ENCODE assay signal across 24 cellular contexts in the genomic region with DNA sequence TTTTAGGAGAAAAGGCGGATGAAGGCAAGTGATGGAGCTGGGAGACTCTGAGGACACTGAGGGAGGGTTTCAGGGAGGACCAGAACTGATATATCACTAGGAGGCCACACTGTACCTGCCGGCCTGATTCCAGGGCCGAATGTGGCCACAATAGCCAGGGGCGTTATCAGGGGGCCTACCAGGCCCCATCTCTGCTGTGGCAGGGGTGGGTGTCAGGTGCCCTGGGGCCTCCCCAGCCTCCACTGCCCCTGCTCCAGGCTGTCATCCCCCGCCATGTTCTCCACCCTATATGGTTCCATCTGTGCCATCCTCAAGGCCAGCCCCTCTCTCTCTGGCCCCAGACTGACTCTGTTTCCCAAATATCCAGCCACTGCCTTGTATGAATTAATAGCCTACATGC.
DNase-seq lines count a peak whose midpoint lies in the region; ATAC-seq and TF ChIP-seq lines count a peak whose summit lies in the region.
"Had no signal": no experiment of that assay in that cellular context is flagged by ENCODE, and none has a peak within 500 bp of the region (broad histone marks: within the 10 kb centered on the region; RNA-seq: fewer than 3 reads in every experiment).

No MANE protein-coding gene starts in this region.

- DNase-seq in SK-N-SH (peak; percentile 4), dorsolateral prefrontal cortex (peak in 1 of 10 donors; percentile 30), posterior vena cava (ENCODE audit: low spot score) (peak; percentile 38), upper lobe of right lung (peak; percentile 38), kidney glomerular epithelial cell (lab: John Stamatoyannopoulos, UW) (no peak), GM10248 (ENCODE audit: extremely low spot score) (no peak), SW 1271 (lab: John Stamatoyannopoulos, UW) (no peak)
- DNase-seq: BE2C, Calu3, DMS79 treated with DMSO at 0.1 percent for 48 hours, GF-D8, NCI-H1092, NCI-H1417 treated with DMSO at 0.1 percent for 48 hours, NCI-H187, NCI-H2081 treated with DMSO at 0.1 percent for 48 hours, NCI-H2171, NCI-H226, NCI-H510A, NCI-H69, RPMI8226, SHP77 treated with DMSO at 0.1 percent for 48 hours had no signal

- TF ChIP-seq CTCF in SK-N-SH (IDR thresholded peaks at IDR 0.05) (no peak), dorsolateral prefrontal cortex (IDR thresholded peaks at IDR 0.05 in 54 of 56, conservative IDR thresholded peaks at IDR 0.05 in 2 of 56; ENCODE audit: low read depth in 1 of 56, partially characterized antibody in 56 of 56) (no peak), upper lobe of right lung (IDR thresholded peaks at IDR 0.05) (no peak), GM10248 (IDR thresholded peaks at IDR 0.05; ENCODE audit: control extremely low read depth, extremely low read depth, low read depth, missing control alignments) (no peak)

- H3K9me3 ChIP-seq in SK-N-SH (no peaks in the 10 kb centered on the region), upper lobe of right lung (no peaks in the 10 kb centered on the region)

- no peaks in the 10 kb centered on the region for H3F3A ChIP-seq in SK-N-SH (replicated peaks; ENCODE audit: insufficient read depth)

- H3K27me3 ChIP-seq in SK-N-SH (ENCODE audit: insufficient read depth) (peaks cover 19% of the 10 kb centered on the region; the same call in 1 of the 2 replicates), dorsolateral prefrontal cortex (no peaks in the 10 kb centered on the region), upper lobe of right lung (peaks cover 9% of the 10 kb centered on the region)

- H4K20me1 ChIP-seq in SK-N-SH (ENCODE audit: insufficient read depth), result no peaks in the 10 kb centered on the region

- H3K4me1 ChIP-seq in SK-N-SH (ENCODE audit: control insufficient read depth in 1 of 2, insufficient read depth in 2 of 2, low read depth in 1 of 2, low read length in 1 of 2) (no peaks in the 10 kb centered on the region), upper lobe of right lung (no peaks in the 10 kb centered on the region)
- H3K4me1 ChIP-seq: BE2C had no signal

- H3K27ac ChIP-seq in SK-N-SH (ENCODE audit: low read depth in 2 of 2, low read length in 1 of 2), result no peak overlapping the region
- H3K27ac ChIP-seq in dorsolateral prefrontal cortex, result peak overlapping the region in 48 of 59 donors; percentile 3 to 91 (median 71)
- no peak overlapping the region for H3K27ac ChIP-seq in upper lobe of right lung
- H3K27ac ChIP-seq: 22Rv1, HL-60 had no signal

- no peak overlapping the region for H3K9ac ChIP-seq in SK-N-SH

- WGBS in SK-N-SH (ENCODE audit: low lambda C conversion rate), result 27% methylated on average over 2 of the region's 5 CpGs

- no peak overlapping the region for H2AFZ ChIP-seq in SK-N-SH (ENCODE audit: low read depth)

- no peaks in the 10 kb centered on the region for H3K9me2 ChIP-seq in SK-N-SH

- H3K4me2 ChIP-seq in SK-N-SH, result no peak overlapping the region

- no peak for ATAC-seq in SK-N-SH treated with all-trans-retinoic acid at 6 μM for 48 hours
- no peak for ATAC-seq in upper lobe of right lung

- H3K79me2 ChIP-seq in SK-N-SH (ENCODE audit: insufficient read depth), result no peaks in the 10 kb centered on the region

- TF ChIP-seq EP300 in SK-N-SH (IDR thresholded peaks at IDR 0.05; ENCODE audit: borderline replicate concordance in 1 of 2, low read depth in 1 of 2, low read length in 1 of 2), result no peak

- CTCF ChIA-PET in SK-N-SH (lab: Yijun Ruan, JAX) (no interaction called here), GM10248 (lab: Yijun Ruan, JAX) (no interaction called here)

- no peak for TF ChIP-seq RAD21 in SK-N-SH (IDR thresholded peaks at IDR 0.05; ENCODE audit: low read length)

- no peaks in the 10 kb centered on the region for H3K36me3 ChIP-seq in SK-N-SH (replicated peaks in 1 of 2; ENCODE audit: control insufficient read depth in 1 of 2, insufficient read depth in 2 of 2, low read length in 1 of 2)
- no peaks in the 10 kb centered on the region for H3K36me3 ChIP-seq in upper lobe of right lung
- H3K36me3 ChIP-seq: BE2C had no signal

- no peak overlapping the region for H3K4me3 ChIP-seq in SK-N-SH (ENCODE audit: low read depth in 2 of 2, low read length in 1 of 2)
- peak overlapping the region in 1 of 59 donors; percentile 12 for H3K4me3 ChIP-seq in dorsolateral prefrontal cortex
- H3K4me3 ChIP-seq in upper lobe of right lung, result no peak overlapping the region

- POLR2A ChIA-PET in SK-N-SH (lab: Yijun Ruan, JAX), result no interaction called here
- POLR2A ChIA-PET in GM10248 (lab: Yijun Ruan, JAX), result no interaction called here

- intact Hi-C loops in dorsolateral prefrontal cortex (cut with DNase I), result no loop called here
- intact Hi-C loops in posterior vena cava (cut with DNase I), result no loop called here
- intact Hi-C loops in upper lobe of right lung (cut with DNase I), result no loop called here

TF ChIP-seq in SK-N-SH, 30 proteins besides CTCF, POLR2A, EP300 and RAD21:
- TF ChIP-seq FOSL2 (IDR thresholded peaks at IDR 0.05; ENCODE audit: borderline replicate concordance, low read depth) (no peak), RXRA (IDR thresholded peaks at IDR 0.05; ENCODE audit: borderline replicate concordance, low read depth) (no peak), FOXJ3 (CRISPR knock-in tag; IDR thresholded peaks at IDR 0.05) (no peak), RCOR1 (IDR thresholded peaks at IDR 0.05; ENCODE audit: low read length) (no peak), TEAD4 (IDR thresholded peaks at IDR 0.05; ENCODE audit: borderline replicate concordance, insufficient read depth) (no peak), NRF1 (IDR thresholded peaks at IDR 0.05; ENCODE audit: low read depth, low read length) (no peak), POLR2AphosphoS5 (IDR thresholded peaks at IDR 0.05; ENCODE audit: low read depth, low read length) (no peak), SIN3A (IDR thresholded peaks at IDR 0.05; ENCODE audit: borderline replicate concordance, low read depth, low read length) (no peak), NFIC (IDR thresholded peaks at IDR 0.05; ENCODE audit: borderline replicate concordance) (no peak), SMC3 (IDR thresholded peaks at IDR 0.05; ENCODE audit: low read depth, low read length) (no peak), TAF1 (IDR thresholded peaks at IDR 0.05; ENCODE audit: borderline replicate concordance, low read depth, low read length) (no peak), JUND (IDR thresholded peaks at IDR 0.05) (no peak)
- TF ChIP-seq, protein P1, sequence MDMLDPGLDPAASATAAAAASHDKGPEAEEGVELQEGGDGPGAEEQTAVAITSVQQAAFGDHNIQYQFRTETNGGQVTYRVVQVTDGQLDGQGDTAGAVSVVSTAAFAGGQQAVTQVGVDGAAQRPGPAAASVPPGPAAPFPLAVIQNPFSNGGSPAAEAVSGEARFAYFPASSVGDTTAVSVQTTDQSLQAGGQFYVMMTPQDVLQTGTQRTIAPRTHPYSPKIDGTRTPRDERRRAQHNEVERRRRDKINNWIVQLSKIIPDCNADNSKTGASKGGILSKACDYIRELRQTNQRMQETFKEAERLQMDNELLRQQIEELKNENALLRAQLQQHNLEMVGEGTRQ (IDR thresholded peaks at IDR 0.05; ENCODE audit: borderline replicate concordance, low read depth, low read length), result no peak
- TF ChIP-seq, protein P2, sequence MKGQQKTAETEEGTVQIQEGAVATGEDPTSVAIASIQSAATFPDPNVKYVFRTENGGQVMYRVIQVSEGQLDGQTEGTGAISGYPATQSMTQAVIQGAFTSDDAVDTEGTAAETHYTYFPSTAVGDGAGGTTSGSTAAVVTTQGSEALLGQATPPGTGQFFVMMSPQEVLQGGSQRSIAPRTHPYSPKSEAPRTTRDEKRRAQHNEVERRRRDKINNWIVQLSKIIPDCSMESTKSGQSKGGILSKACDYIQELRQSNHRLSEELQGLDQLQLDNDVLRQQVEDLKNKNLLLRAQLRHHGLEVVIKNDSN (IDR thresholded peaks at IDR 0.05; ENCODE audit: borderline replicate concordance, low read depth), result no peak

TF ChIP-seq in SK-N-SH treated with all-trans-retinoic acid at 6 μM for 48 hours, 23 proteins besides CTCF, POLR2A, EP300 and RAD21 (continues in another document):
- TF ChIP-seq TOX (CRISPR knock-in tag; IDR thresholded peaks at IDR 0.05; ENCODE audit: borderline replicate concordance) (no peak), ZFP30 (CRISPR knock-in tag; IDR thresholded peaks at IDR 0.05) (no peak), ZNF8 (CRISPR knock-in tag; IDR thresholded peaks at IDR 0.05) (no peak), BACH2 (CRISPR knock-in tag; IDR thresholded peaks at IDR 0.05; ENCODE audit: borderline replicate concordance) (no peak), ARNTL (CRISPR knock-in tag; IDR thresholded peaks at IDR 0.05; ENCODE audit: borderline replicate concordance, low read depth) (no peak), GLIS3 (CRISPR knock-in tag; IDR thresholded peaks at IDR 0.05) (no peak), TCF4 (CRISPR knock-in tag; IDR thresholded peaks at IDR 0.05; ENCODE audit: borderline replicate concordance) (no peak)
- TF ChIP-seq, protein P3, sequence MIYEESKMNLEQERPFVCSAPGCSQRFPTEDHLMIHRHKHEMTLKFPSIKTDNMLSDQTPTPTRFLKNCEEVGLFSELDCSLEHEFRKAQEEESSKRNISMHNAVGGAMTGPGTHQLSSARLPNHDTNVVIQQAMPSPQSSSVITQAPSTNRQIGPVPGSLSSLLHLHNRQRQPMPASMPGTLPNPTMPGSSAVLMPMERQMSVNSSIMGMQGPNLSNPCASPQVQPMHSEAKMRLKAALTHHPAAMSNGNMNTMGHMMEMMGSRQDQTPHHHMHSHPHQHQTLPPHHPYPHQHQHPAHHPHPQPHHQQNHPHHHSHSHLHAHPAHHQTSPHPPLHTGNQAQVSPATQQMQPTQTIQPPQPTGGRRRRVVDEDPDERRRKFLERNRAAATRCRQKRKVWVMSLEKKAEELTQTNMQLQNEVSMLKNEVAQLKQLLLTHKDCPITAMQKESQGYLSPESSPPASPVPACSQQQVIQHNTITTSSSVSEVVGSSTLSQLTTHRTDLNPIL (CRISPR knock-in tag; IDR thresholded peaks at IDR 0.05; ENCODE audit: low read depth), result no peak

Comparison
In these comparisons a context has a peak if more than half of its experiments do, and no peak if none do; other contexts are left out.
1. DNase-seq: peak in SK-N-SH (single experiment), posterior vena cava (single experiment) and upper lobe of right lung (single experiment); none in kidney glomerular epithelial cell (single experiment), GM10248 (single experiment) and SW 1271 (0 of 2).
2. H3K27ac ChIP-seq: peak in dorsolateral prefrontal cortex (48 of 59); none in SK-N-SH (0 of 2) and upper lobe of right lung (single experiment).